2 cellular contexts compared by ENCODE assay signal in genomic region chr19:6212403-6213265, GRCh38.
TF ChIP-seq lines count a peak whose summit lies in the region.

No MANE protein-coding gene starts in this region.

TF ChIP-seq in SK-N-SH, 30 proteins besides CTCF, POLR2A, EP300 and RAD21 (continued from another document):
- TF ChIP-seq USF1 (IDR thresholded peaks at IDR 0.05; ENCODE audit: borderline replicate concordance, low read depth) (no peak), NRF1 (IDR thresholded peaks at IDR 0.05; ENCODE audit: low read depth, low read length) (no peak), EZH2phosphoT487 (IDR thresholded peaks at IDR 0.05; ENCODE audit: borderline replicate concordance, low read depth) (no peak), TEAD4 (IDR thresholded peaks at IDR 0.05; ENCODE audit: borderline replicate concordance, insufficient read depth) (no peak), MEF2A (IDR thresholded peaks at IDR 0.05; ENCODE audit: borderline replicate concordance, low read depth) (no peak), PBX3 (IDR thresholded peaks at IDR 0.05) (no peak), RXRA (IDR thresholded peaks at IDR 0.05; ENCODE audit: borderline replicate concordance, low read depth) (no peak), MXI1 (IDR thresholded peaks at IDR 0.05; ENCODE audit: low read depth, low read length) (no peak), SMC3 (IDR thresholded peaks at IDR 0.05; ENCODE audit: low read depth, low read length) (no peak), REST (IDR thresholded peaks at IDR 0.05; ENCODE audit: low read depth, low read length) (no peak), GATA2 (CRISPR knock-in tag; IDR thresholded peaks at IDR 0.05) (no peak), IRF3 (IDR thresholded peaks at IDR 0.05; ENCODE audit: low read depth, low read length) (no peak)
TF ChIP-seq in SK-N-SH: peak in this region for 0.

TF ChIP-seq in SK-N-SH treated with all-trans-retinoic acid at 6 μM for 48 hours, 23 proteins besides CTCF, POLR2A, EP300 and RAD21 (continued from another document):
- TF ChIP-seq TSHZ2 (CRISPR knock-in tag; IDR thresholded peaks at IDR 0.05) = no peak
